ENCODE assay signal across 8 cellular contexts in genomic region chr1:40143891-40144575, GRCh38. TPM values are rescaled to one million over a fixed set of nuclear protein-coding genes. Genes with fewer than 3 reads are reported as not detected.
DNase-seq lines count a peak whose midpoint lies in the region; TF ChIP-seq lines count a peak whose summit lies in the region.

No MANE protein-coding gene starts in this region.

- DNase-seq in BJ (ENCODE audit: low read depth) (no peak), HEK293T (ENCODE audit: extremely low spot score) (peak; percentile 65), NCI-H526 (lab: John Stamatoyannopoulos, UW) (peak; percentile 79 to 95), mesenchymal stem cell (peak; percentile 72), GF-D8 (lab: John Stamatoyannopoulos, UW) (no peak)
- DNase-seq in activated CD4-positive, alpha-beta T cell treated with anti-CD3 and anti-CD28 coated beads, Interleukin-2, amount 50 U/mL, for 24 hours (ENCODE audit: low read depth in 1 of 2, low spot score in 1 of 2), result peak; percentile 18 to 63
- DNase-seq in effector CD4-positive, alpha-beta T cell, result peak; percentile 57
- DNase-seq in stimulated activated CD8-positive, alpha-beta memory T cell treated with anti-CD3 and anti-CD28 coated beads, Interleukin-4, amount 100 ng/mL, for 4 hours (ENCODE audit: low read depth in 2 of 2, low spot score in 1 of 2), result peak; percentile 18 to 20

- no peaks in the 10 kb centered on the region for H3K79me1 ChIP-seq in mesenchymal stem cell (replicated peaks; ENCODE audit: low read length, poor library complexity, severe bottlenecking)

- H2BK5ac ChIP-seq in mesenchymal stem cell (ENCODE audit: low read depth, low read length, poor library complexity, severe bottlenecking), result no peak overlapping the region

- H2BK120ac ChIP-seq in mesenchymal stem cell (ENCODE audit: low read depth, low read length), result no peak overlapping the region

- H2AK5ac ChIP-seq in mesenchymal stem cell (ENCODE audit: low read length, severe bottlenecking), result no peak overlapping the region

- POLR2A ChIA-PET in BJ (lab: Charles Lee), result interaction anchor here (0.7 to 1.2 kb wide), 3 partner anchors 195 to 211 kb away, joined by 3 to 5 read pairs (median 5); no protein-coding TSS in a partner anchor
- POLR2A ChIA-PET in HEK293T (lab: Yijun Ruan, JAX), result interaction anchor here (0.8 to 1.2 kb wide), 4 partner anchors 56 to 306 kb away, joined by 3 to 5 read pairs (median 4); partner anchors contain the start of genes CAP1 and ZFP69B

- no peak overlapping the region for H3K9ac ChIP-seq in mesenchymal stem cell (ENCODE audit: low read length)

- H4K8ac ChIP-seq in mesenchymal stem cell (ENCODE audit: low read length), result no peak overlapping the region

- H3K36me3 ChIP-seq in BJ (ENCODE audit: control insufficient read depth, insufficient read depth, low read length) (no peaks in the 10 kb centered on the region), mesenchymal stem cell (ENCODE audit: control insufficient read depth in 1 of 2, insufficient read depth in 2 of 2, low read depth in 1 of 2, low read length in 2 of 2) (no peaks in the 10 kb centered on the region)

- no peak overlapping the region for H3K4ac ChIP-seq in mesenchymal stem cell (ENCODE audit: low read depth in 1 of 2, low read length in 2 of 2)

- no peak overlapping the region for H2AFZ ChIP-seq in mesenchymal stem cell (ENCODE audit: low read depth, low read length)

- peak; percentile 81 for TF ChIP-seq CTCF in BJ (IDR thresholded peaks at IDR 0.05; ENCODE audit: insufficient read depth, low read depth, low read length)

- H3K4me2 ChIP-seq in mesenchymal stem cell (ENCODE audit: low read length, poor library complexity, severe bottlenecking), result no peak overlapping the region

- H3K4me1 ChIP-seq in mesenchymal stem cell (ENCODE audit: control insufficient read depth, insufficient read depth, low read depth, low read length), result peaks cover 3% of the 10 kb centered on the region

- H4K91ac ChIP-seq in mesenchymal stem cell (ENCODE audit: low read length), result no peak overlapping the region

- no peak overlapping the region for H3K18ac ChIP-seq in mesenchymal stem cell (ENCODE audit: low read depth in 1 of 2, low read length in 2 of 2)

- CTCF ChIA-PET in BJ (lab: Yijun Ruan, JAX) (interaction anchor here (0.6 to 5.7 kb wide), 48 partner anchors 10 to 297 kb away, joined by 3 to 116 read pairs (median 4); partner anchors contain the start of genes COL9A2, SMAP2 and ZMPSTE24), HEK293T (lab: Yijun Ruan, JAX) (interaction anchor here (0.5 to 2.1 kb wide), 43 partner anchors 8 to 1083 kb away, joined by 3 to 51 read pairs (median 5); partner anchors contain the start of gene ZFP69B)

- WGBS in mesenchymal stem cell, result 9% methylated on average over 6 of the region's 7 CpGs

- H3K4me3 ChIP-seq in BJ (ENCODE audit: low read depth, low read length), result no peak overlapping the region
- no peak overlapping the region for H3K4me3 ChIP-seq in mesenchymal stem cell (ENCODE audit: insufficient read depth in 1 of 2, low read depth in 1 of 2, low read length in 2 of 2)

- H3K14ac ChIP-seq in mesenchymal stem cell (ENCODE audit: low read length in 2 of 2), result no peak overlapping the region

- no peak overlapping the region for H2BK12ac ChIP-seq in mesenchymal stem cell (ENCODE audit: low read length in 2 of 2)

- H3K9me3 ChIP-seq in mesenchymal stem cell (ENCODE audit: control insufficient read depth, low read length), result no peaks in the 10 kb centered on the region

- no peak overlapping the region for H2BK15ac ChIP-seq in mesenchymal stem cell (ENCODE audit: low read depth, poor library complexity, severe bottlenecking)

- H3K27me3 ChIP-seq in BJ (ENCODE audit: control insufficient read depth, insufficient read depth, low read length), result peaks cover 9% of the 10 kb centered on the region
- H3K27me3 ChIP-seq in mesenchymal stem cell (ENCODE audit: control insufficient read depth in 1 of 2, insufficient read depth in 1 of 2, low read length in 2 of 2), result peaks cover 42 to 44% of the 10 kb centered on the region in 2 experiments

- no peak overlapping the region for H3K23ac ChIP-seq in mesenchymal stem cell (ENCODE audit: low read length in 2 of 2)

- no peak overlapping the region for H3K27ac ChIP-seq in mesenchymal stem cell (ENCODE audit: low read length, poor library complexity, severe bottlenecking)

TF ChIP-seq in HEK293T, 16 proteins besides CTCF, POLR2A, EP300 and RAD21:
- TF ChIP-seq FOXA1 (IDR thresholded peaks at IDR 0.05), result no peak
- no peak for TF ChIP-seq ZNF384 (IDR thresholded peaks at IDR 0.05)
- no peak for TF ChIP-seq L3MBTL2 (conservative IDR thresholded peaks at IDR 0.05)
- TF ChIP-seq PKNOX1 (IDR thresholded peaks at IDR 0.05), result no peak
- no peak for TF ChIP-seq TARDBP (IDR thresholded peaks at IDR 0.05)
- no peak for TF ChIP-seq BHLHE40 (IDR thresholded peaks at IDR 0.05; ENCODE audit: borderline replicate concordance)
- TF ChIP-seq FOXK2 (IDR thresholded peaks at IDR 0.05), result no peak
- no peak for TF ChIP-seq LEF1 (IDR thresholded peaks at IDR 0.05; ENCODE audit: borderline replicate concordance)
TF ChIP-seq in HEK293T: peak in this region for 0.

RNA-seq across cellular contexts. Expression of gene RLF, which starts 17.2 kb away (rescaled TPM):
- polyA plus RNA-seq in BJ (2011; rRNA removed), result 4.1 and 6.8 TPM in 2 replicates
- polyA minus RNA-seq in BJ (2011; rRNA and poly(A)+ RNA removed), result 5.8 and 7.6 TPM in 2 replicates
- 6.0 TPM for polyA plus RNA-seq in mesenchymal stem cell (2013, experiment 1 of 2)
- 6.2 TPM for polyA plus RNA-seq in mesenchymal stem cell (2013, experiment 2 of 2)

RNA-seq across cellular contexts. Expression of gene PPT1, which starts 47.0 kb away (rescaled TPM):
- 46.6 and 48.7 TPM in 2 replicates for polyA plus RNA-seq in BJ (2011; rRNA removed)
- 17.8 and 20.6 TPM in 2 replicates for polyA minus RNA-seq in BJ (2011; rRNA and poly(A)+ RNA removed)
- polyA plus RNA-seq in mesenchymal stem cell (2013, experiment 1 of 2), result 104 TPM
- 107 TPM for polyA plus RNA-seq in mesenchymal stem cell (2013, experiment 2 of 2)

Comparison
In these comparisons a context has a peak if more than half of its experiments do, and no peak if none do; other contexts are left out.
1. DNase-seq: peak in HEK293T (single experiment), NCI-H526 (2 of 2), activated CD4-positive, alpha-beta T cell treated with anti-CD3 and anti-CD28 coated beads, Interleukin-2, amount 50 U/mL, for 24 hours (2 of 2), effector CD4-positive, alpha-beta T cell (single experiment), mesenchymal stem cell (single experiment) and stimulated activated CD8-positive, alpha-beta memory T cell treated with anti-CD3 and anti-CD28 coated beads, Interleukin-4, amount 100 ng/mL, for 4 hours (2 of 2); none in BJ (single experiment) and GF-D8 (single experiment).